In the genomic region with DNA sequence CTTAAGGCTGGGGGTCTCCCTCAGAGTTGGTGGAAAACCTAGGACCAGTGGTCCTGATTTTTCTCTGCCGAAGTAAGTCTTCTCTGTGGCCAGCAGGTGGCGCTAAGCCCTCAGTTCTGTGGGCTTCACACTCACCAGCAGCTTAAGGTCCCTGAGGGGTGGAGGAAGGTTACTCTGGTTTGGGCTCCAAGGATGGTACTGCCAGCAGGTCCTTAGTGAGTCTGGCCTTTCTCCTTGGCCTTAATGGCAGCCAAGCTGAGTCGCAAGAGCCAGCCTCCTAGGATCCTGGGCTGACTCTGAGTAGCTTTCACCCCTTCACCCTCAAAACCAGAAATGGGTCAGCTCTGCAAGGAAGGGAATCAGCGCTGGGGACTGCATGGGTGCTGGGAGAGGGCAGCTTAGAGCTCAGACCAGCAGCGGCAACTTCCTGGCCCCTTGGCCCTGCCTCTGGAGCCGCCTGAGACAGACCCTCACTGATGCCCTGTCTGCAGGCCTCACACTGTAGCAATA, we compare ENCODE assay signal across 8 cellular contexts. TPM values are rescaled to one million over a fixed set of nuclear protein-coding genes. Genes with fewer than 3 reads are reported as not detected.
A peak's percentile ranks its signal among the peaks of the same experiment; 100 is the strongest.
DNase-seq lines count a peak whose midpoint lies in the region; ATAC-seq, FAIRE-seq and TF ChIP-seq lines count a peak whose summit lies in the region.

No MANE protein-coding gene starts in this region.

- H3K4me3 Mint-ChIP-seq in activated naive CD4-positive, alpha-beta T cell treated with anti-CD3 and anti-CD28 coated beads for 36 hours: no peak overlapping the region
- no peak overlapping the region for H3K4me3 Mint-ChIP-seq in glutamatergic neuron (ENCODE audit: unreplicated experiment)
- H3K4me3 Mint-ChIP-seq in progenitor cell of endocrine pancreas (ENCODE audit: low read depth): no peak overlapping the region

- no peaks in the 10 kb centered on the region for H3K9me2 ChIP-seq in MM.1S (replicated peaks; ENCODE audit: insufficient read depth, low read length)

- TF ChIP-seq CTCF in BE2C (IDR thresholded peaks at IDR 0.05; ENCODE audit: low read depth, low read length): peak; percentile 76
- TF ChIP-seq CTCF in MM.1S (IDR thresholded peaks at IDR 0.05; ENCODE audit: low read length): peak; percentile 92
- peak; percentile 95 for TF ChIP-seq CTCF in glutamatergic neuron (IDR thresholded peaks at IDR 0.05; ENCODE audit: partially characterized antibody, unreplicated experiment)
- peak; percentile 96 for TF ChIP-seq CTCF in progenitor cell of endocrine pancreas (IDR thresholded peaks at IDR 0.05; ENCODE audit: unreplicated experiment)

- H3K36me3 Mint-ChIP-seq in activated naive CD4-positive, alpha-beta T cell treated with anti-CD3 and anti-CD28 coated beads for 36 hours (ENCODE audit: low read depth): no peaks in the 10 kb centered on the region
- no peaks in the 10 kb centered on the region for H3K36me3 Mint-ChIP-seq in glutamatergic neuron (ENCODE audit: unreplicated experiment)
- peaks cover 3% of the 10 kb centered on the region for H3K36me3 Mint-ChIP-seq in progenitor cell of endocrine pancreas (ENCODE audit: insufficient read depth)

- no peaks in the 10 kb centered on the region for H3K9me3 Mint-ChIP-seq in activated naive CD4-positive, alpha-beta T cell treated with anti-CD3 and anti-CD28 coated beads for 36 hours
- H3K9me3 Mint-ChIP-seq in glutamatergic neuron (ENCODE audit: unreplicated experiment): peaks cover 4% of the 10 kb centered on the region
- H3K9me3 Mint-ChIP-seq in progenitor cell of endocrine pancreas (ENCODE audit: low read depth): no peaks in the 10 kb centered on the region

- no peak overlapping the region for H3K9ac ChIP-seq in MM.1S (ENCODE audit: low read length)
- H3K9ac ChIP-seq in SK-N-MC (ENCODE audit: insufficient read length): no peak overlapping the region

- no peaks in the 10 kb centered on the region for H3K27me3 Mint-ChIP-seq in activated naive CD4-positive, alpha-beta T cell treated with anti-CD3 and anti-CD28 coated beads for 36 hours (ENCODE audit: low read depth)
- H3K27me3 Mint-ChIP-seq in glutamatergic neuron (ENCODE audit: unreplicated experiment) (peaks cover 7% of the 10 kb centered on the region), progenitor cell of endocrine pancreas (peaks cover 2% of the 10 kb centered on the region)

- H3K27me3 ChIP-seq in BE2C (no peaks in the 10 kb centered on the region), MM.1S (replicated peaks; ENCODE audit: insufficient read depth, low read length) (no peaks in the 10 kb centered on the region)

- H3K27ac Mint-ChIP-seq in activated naive CD4-positive, alpha-beta T cell treated with anti-CD3 and anti-CD28 coated beads for 36 hours: no peak overlapping the region
- H3K27ac Mint-ChIP-seq in glutamatergic neuron (ENCODE audit: unreplicated experiment) (no peak overlapping the region), progenitor cell of endocrine pancreas (no peak overlapping the region)

- no peak overlapping the region for H2AFZ ChIP-seq in MM.1S (ENCODE audit: low read length)

- H3F3A ChIP-seq in MM.1S (ENCODE audit: insufficient read depth, low read length): 0 out of 2 replicates have a peak, but pooled peaks cover 3% of the 10 kb centered on the region

- H3K4me3 ChIP-seq in BE2C (ENCODE audit: low read depth, low read length): no peak overlapping the region
- H3K4me3 ChIP-seq in MM.1S (ENCODE audit: low read length): no peak overlapping the region
- H3K4me3 ChIP-seq in SK-N-MC: no peak overlapping the region

- peak; percentile 56 for ATAC-seq in GM19438 (IDR thresholded peaks at IDR 0.05; ENCODE audit: low read depth, unreplicated experiment)

- H3K4me1 Mint-ChIP-seq in activated naive CD4-positive, alpha-beta T cell treated with anti-CD3 and anti-CD28 coated beads for 36 hours (ENCODE audit: low read depth): peaks cover 2% of the 10 kb centered on the region
- H3K4me1 Mint-ChIP-seq in glutamatergic neuron (ENCODE audit: low read depth, unreplicated experiment) (peaks cover 4% of the 10 kb centered on the region), progenitor cell of endocrine pancreas (ENCODE audit: low read depth) (no peaks in the 10 kb centered on the region)

- no peaks in the 10 kb centered on the region for H3K4me1 ChIP-seq in BE2C
- peaks cover 18% of the 10 kb centered on the region for H3K4me1 ChIP-seq in MM.1S (ENCODE audit: low read length)

- H3K36me3 ChIP-seq in BE2C: no peaks in the 10 kb centered on the region
- no peaks in the 10 kb centered on the region for H3K36me3 ChIP-seq in MM.1S (replicated peaks; ENCODE audit: insufficient read depth, low read length)
- no peaks in the 10 kb centered on the region for H3K36me3 ChIP-seq in SK-N-MC (ENCODE audit: insufficient read depth, low read length)

- FAIRE-seq in urothelium cell line (lab: Jason Lieb, UNC): no peak

- H3K79me2 ChIP-seq in MM.1S (ENCODE audit: low read length): 0 out of 2 replicates have a peak, but pooled peaks cover 11% of the 10 kb centered on the region

- peak; percentile 75 for DNase-seq in BE2C
- peak; percentile 79 for DNase-seq in MM.1S
- DNase-seq in SK-N-MC (ENCODE audit: low read depth, low spot score): peak; percentile 37
- DNase-seq in activated naive CD4-positive, alpha-beta T cell treated with anti-CD3 and anti-CD28 coated beads for 36 hours: peak; percentile 88
- DNase-seq in glutamatergic neuron: peak; percentile 88
- DNase-seq in progenitor cell of endocrine pancreas (ENCODE audit: low spot score, unreplicated experiment): peak; percentile 76
- DNase-seq in urothelium cell line (ENCODE audit: low spot score): peak; percentile 69

- no peak overlapping the region for H3K27ac ChIP-seq in MM.1S (ENCODE audit: low read length)
- no peak overlapping the region for H3K27ac ChIP-seq in SK-N-MC

- no peak overlapping the region for H3K4me2 ChIP-seq in MM.1S (ENCODE audit: low read depth, low read length)

- no peaks in the 10 kb centered on the region for H3K9me3 ChIP-seq in BE2C
- H3K9me3 ChIP-seq in MM.1S (replicated peaks; ENCODE audit: insufficient read depth, low read length): no peaks in the 10 kb centered on the region
- H3K9me3 ChIP-seq in SK-N-MC (ENCODE audit: low read depth, low read length): no peaks in the 10 kb centered on the region

- CTCF ChIA-PET in activated naive CD4-positive, alpha-beta T cell treated with anti-CD3 and anti-CD28 coated beads for 36 hours (lab: Charles Lee): interaction anchor here (0.5 to 4.7 kb wide), 48 partner anchors 8 to 1268 kb away, joined by 3 to 92 read pairs (median 4); no protein-coding TSS in a partner anchor

- H4K20me1 ChIP-seq in MM.1S (ENCODE audit: insufficient read depth, low read length): no peaks in the 10 kb centered on the region

- intact Hi-C loops in activated naive CD4-positive, alpha-beta T cell treated with anti-CD3 and anti-CD28 coated beads for 36 hours (cut with micrococcal nuclease): loop anchor here (1.0 to 10.0 kb wide), 6 partner anchors 120 to 591 kb away; partner anchors contain the start of gene KCNC1

RNA-seq across cellular contexts. Expression of gene KCNJ11, which starts 4.4 kb away (rescaled TPM):
- polyA plus RNA-seq in BE2C (2012; ENCODE audit: insufficient read depth, insufficient read length, low read depth): 1.6 TPM
- 1 to 10 TPM; 1.0 to 1.3 TPM for total RNA-seq in activated naive CD4-positive, alpha-beta T cell treated with anti-CD3 and anti-CD28 coated beads for 36 hours
- total RNA-seq in glutamatergic neuron (ENCODE audit: unreplicated experiment) (1.2 TPM), progenitor cell of endocrine pancreas (8.1 and 10.4 TPM in 2 replicates)

RNA-seq across cellular contexts. Expression of gene NCR3LG1, which starts 32.5 kb away (rescaled TPM):
- 1.4 TPM for polyA plus RNA-seq in BE2C (2012; ENCODE audit: insufficient read depth, insufficient read length, low read depth)
- total RNA-seq in activated naive CD4-positive, alpha-beta T cell treated with anti-CD3 and anti-CD28 coated beads for 36 hours: under 1 TPM; 0.72 TPM
- total RNA-seq in glutamatergic neuron (ENCODE audit: unreplicated experiment) (0.51 TPM), progenitor cell of endocrine pancreas (1.3 and 2.1 TPM in 2 replicates)

Comparison
In these comparisons a context has a peak if more than half of its experiments do, and no peak if none do; other contexts are left out.
1. DNase-seq: peak in every context shown above with its lines; median percentile 88 in activated naive CD4-positive, alpha-beta T cell treated with anti-CD3 and anti-CD28 coated beads for 36 hours; 88 in glutamatergic neuron; 79 in MM.1S; 76 in progenitor cell of endocrine pancreas; 75 in BE2C; 69 in urothelium cell line; 37 in SK-N-MC.